In the genomic region with DNA sequence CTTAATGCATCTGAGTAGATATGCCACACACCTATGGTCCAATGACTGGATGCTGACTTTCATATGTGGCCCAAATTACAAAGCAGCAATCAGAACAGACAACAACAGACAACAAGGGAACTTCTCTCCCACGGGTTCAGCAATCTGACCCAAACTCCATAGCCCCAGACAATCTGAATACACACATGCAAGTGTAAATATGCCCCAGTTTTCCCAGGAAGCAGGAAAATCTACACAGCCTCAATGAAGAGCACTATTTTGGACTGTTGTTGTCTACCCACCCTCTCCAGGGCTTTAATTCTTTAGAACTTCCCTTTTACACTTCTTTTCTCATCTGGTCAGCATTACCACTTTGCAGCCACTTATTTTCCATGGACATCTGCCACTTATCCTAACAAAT, we compare ENCODE assay signal across 2 cellular contexts.
TF ChIP-seq lines count a peak whose summit lies in the region.

No MANE protein-coding gene starts in this region.

TF ChIP-seq in SK-N-SH, 30 proteins besides CTCF, POLR2A, EP300 and RAD21 (continued from another document):
- TF ChIP-seq, protein P1, sequence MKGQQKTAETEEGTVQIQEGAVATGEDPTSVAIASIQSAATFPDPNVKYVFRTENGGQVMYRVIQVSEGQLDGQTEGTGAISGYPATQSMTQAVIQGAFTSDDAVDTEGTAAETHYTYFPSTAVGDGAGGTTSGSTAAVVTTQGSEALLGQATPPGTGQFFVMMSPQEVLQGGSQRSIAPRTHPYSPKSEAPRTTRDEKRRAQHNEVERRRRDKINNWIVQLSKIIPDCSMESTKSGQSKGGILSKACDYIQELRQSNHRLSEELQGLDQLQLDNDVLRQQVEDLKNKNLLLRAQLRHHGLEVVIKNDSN (IDR thresholded peaks at IDR 0.05; ENCODE audit: borderline replicate concordance, low read depth) = no peak
- TF ChIP-seq, protein P2, sequence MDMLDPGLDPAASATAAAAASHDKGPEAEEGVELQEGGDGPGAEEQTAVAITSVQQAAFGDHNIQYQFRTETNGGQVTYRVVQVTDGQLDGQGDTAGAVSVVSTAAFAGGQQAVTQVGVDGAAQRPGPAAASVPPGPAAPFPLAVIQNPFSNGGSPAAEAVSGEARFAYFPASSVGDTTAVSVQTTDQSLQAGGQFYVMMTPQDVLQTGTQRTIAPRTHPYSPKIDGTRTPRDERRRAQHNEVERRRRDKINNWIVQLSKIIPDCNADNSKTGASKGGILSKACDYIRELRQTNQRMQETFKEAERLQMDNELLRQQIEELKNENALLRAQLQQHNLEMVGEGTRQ (IDR thresholded peaks at IDR 0.05; ENCODE audit: borderline replicate concordance, low read depth, low read length) = no peak
- TF ChIP-seq ELF1 (IDR thresholded peaks at IDR 0.05) = no peak
- TF ChIP-seq MEF2A (IDR thresholded peaks at IDR 0.05; ENCODE audit: borderline replicate concordance, low read depth) = no peak
- no peak for TF ChIP-seq RFX5 (IDR thresholded peaks at IDR 0.05; ENCODE audit: low read length)
- TF ChIP-seq RCOR1 (IDR thresholded peaks at IDR 0.05; ENCODE audit: low read length) = no peak
- no peak for TF ChIP-seq EZH2phosphoT487 (IDR thresholded peaks at IDR 0.05; ENCODE audit: borderline replicate concordance, low read depth)
TF ChIP-seq in SK-N-SH: peak in this region for 0.

TF ChIP-seq in SK-N-SH treated with all-trans-retinoic acid at 6 μM for 48 hours, 23 proteins besides CTCF, POLR2A, EP300 and RAD21:
- TF ChIP-seq, protein P3, sequence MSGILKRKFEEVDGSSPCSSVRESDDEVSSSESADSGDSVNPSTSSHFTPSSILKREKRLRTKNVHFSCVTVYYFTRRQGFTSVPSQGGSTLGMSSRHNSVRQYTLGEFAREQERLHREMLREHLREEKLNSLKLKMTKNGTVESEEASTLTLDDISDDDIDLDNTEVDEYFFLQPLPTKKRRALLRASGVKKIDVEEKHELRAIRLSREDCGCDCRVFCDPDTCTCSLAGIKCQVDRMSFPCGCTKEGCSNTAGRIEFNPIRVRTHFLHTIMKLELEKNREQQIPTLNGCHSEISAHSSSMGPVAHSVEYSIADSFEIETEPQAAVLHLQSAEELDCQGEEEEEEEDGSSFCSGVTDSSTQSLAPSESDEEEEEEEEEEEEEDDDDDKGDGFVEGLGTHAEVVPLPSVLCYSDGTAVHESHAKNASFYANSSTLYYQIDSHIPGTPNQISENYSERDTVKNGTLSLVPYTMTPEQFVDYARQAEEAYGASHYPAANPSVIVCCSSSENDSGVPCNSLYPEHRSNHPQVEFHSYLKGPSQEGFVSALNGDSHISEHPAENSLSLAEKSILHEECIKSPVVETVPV (CRISPR knock-in tag; IDR thresholded peaks at IDR 0.05) = no peak
- TF ChIP-seq CSDC2 (CRISPR knock-in tag; IDR thresholded peaks at IDR 0.05) (no peak), ZFP30 (CRISPR knock-in tag; IDR thresholded peaks at IDR 0.05) (no peak)
